Comparison of ENCODE assay signal across 1 cellular context in the genomic region with DNA sequence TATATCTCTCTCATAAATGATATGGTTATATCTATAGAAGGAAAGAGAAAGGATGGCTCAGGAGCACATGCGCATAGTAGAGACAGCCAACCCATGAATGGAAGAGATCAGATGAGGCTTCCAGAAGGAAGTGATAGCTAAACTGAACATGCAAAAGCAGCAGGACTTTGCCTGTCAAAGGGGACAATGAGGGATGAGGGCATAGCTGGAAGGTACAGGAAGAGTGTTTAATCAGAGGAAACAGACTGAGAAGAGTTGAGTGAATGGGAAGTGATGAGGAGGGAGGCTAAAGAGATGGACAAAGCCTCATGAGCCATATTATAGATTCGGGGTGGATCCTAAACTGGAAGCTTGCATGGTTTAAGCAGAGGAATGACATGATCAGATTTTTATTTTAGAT.
TF ChIP-seq lines count a peak whose summit lies in the region.

No MANE protein-coding gene starts in this region.

TF ChIP-seq in IMR-90, 13 proteins besides CTCF, POLR2A, EP300 and RAD21 (continued from another document):
- TF ChIP-seq USF2 (IDR thresholded peaks at IDR 0.05; ENCODE audit: low read depth, low read length), result no peak
- TF ChIP-seq MAFK (IDR thresholded peaks at IDR 0.05; ENCODE audit: low read depth, low read length), result no peak
- TF ChIP-seq MAZ (IDR thresholded peaks at IDR 0.05; ENCODE audit: borderline replicate concordance, low read depth, low read length), result no peak
- TF ChIP-seq SMC3 (IDR thresholded peaks at IDR 0.05; ENCODE audit: low read depth, low read length), result no peak
- TF ChIP-seq CEBPB (IDR thresholded peaks at IDR 0.05; ENCODE audit: low read depth, low read length), result no peak
- no peak for TF ChIP-seq ELK1 (IDR thresholded peaks at IDR 0.05; ENCODE audit: borderline replicate concordance, low read depth, low read length)
